23 cellular contexts compared by ENCODE assay signal in the genomic region with DNA sequence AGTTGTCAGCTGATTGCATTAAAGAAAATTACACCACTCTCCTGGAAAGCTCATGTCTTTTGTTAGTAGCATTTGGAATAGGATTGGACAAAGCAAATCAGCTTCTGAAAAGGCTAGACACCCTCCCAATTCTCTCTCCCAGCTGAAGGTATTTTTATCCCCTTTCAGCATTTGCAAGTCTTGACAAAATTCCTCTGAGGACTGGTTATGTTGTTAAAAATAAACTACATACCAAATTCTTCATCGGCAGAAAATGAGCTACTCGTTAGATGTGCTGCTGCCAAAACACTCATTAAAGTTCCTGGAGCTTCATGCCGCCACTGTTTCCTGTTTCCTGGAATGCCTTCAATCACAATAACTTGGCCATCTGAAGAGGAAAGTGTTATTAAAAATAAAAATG. TPM values are rescaled to one million over a fixed set of nuclear protein-coding genes. Genes with fewer than 3 reads are reported as not detected.
A peak's percentile ranks its signal among the peaks of the same experiment; 100 is the strongest.
DNase-seq lines count a peak whose midpoint lies in the region; TF ChIP-seq lines count a peak whose summit lies in the region.
"Had no signal": no experiment of that assay in that cellular context is flagged by ENCODE, and none has a peak within 500 bp of the region (broad histone marks: within the 10 kb centered on the region; RNA-seq: fewer than 3 reads in every experiment).

No MANE protein-coding gene starts in this region.

- H3K79me1 ChIP-seq in neuronal stem cell (ENCODE audit: low read depth, low read length) = no peaks in the 10 kb centered on the region

- no peak overlapping the region for H4K8ac ChIP-seq in neuronal stem cell (ENCODE audit: low read depth, low read length)

- H3K27ac ChIP-seq in SK-N-MC = no peak overlapping the region; the same call in 1 of the 2 replicates
- no peak overlapping the region for H3K27ac ChIP-seq in neuronal stem cell (replicated peaks; ENCODE audit: low read length)
- H3K27ac ChIP-seq: brain microvascular endothelial cell, vagina had no signal

- H2AK5ac ChIP-seq in neuronal stem cell (ENCODE audit: low read depth, low read length) = no peak overlapping the region

- H3K9me3 ChIP-seq in SK-N-MC (ENCODE audit: low read depth, low read length) (no peaks in the 10 kb centered on the region), neuronal stem cell (replicated peaks in 1 of 2; ENCODE audit: control insufficient read depth in 2 of 2, insufficient read depth in 1 of 2, low read depth in 1 of 2, low read length in 2 of 2) (peaks cover 12 to 13% of the 10 kb centered on the region in 2 donors)
- H3K9me3 ChIP-seq: HAP-1, vagina had no signal

- H3K27me3 ChIP-seq in neuronal stem cell (ENCODE audit: control insufficient read depth in 3 of 3, insufficient read depth in 3 of 3, low read depth in 1 of 3, low read length in 3 of 3) = no peaks in the 10 kb centered on the region
- H3K27me3 ChIP-seq: brain microvascular endothelial cell, vagina had no signal

- whole genome bisulfite sequencing in neuronal stem cell (ENCODE audit: extremely low coverage in 2 of 2, insufficient read length in 2 of 2, insufficient replicate concordance in 1 of 2), 2 donors = no CpG with 5 or more reads among the region's 3 CpGs

- H3K4me3 ChIP-seq in AG10803 (ENCODE audit: low read length) (no peak overlapping the region), SK-N-MC (peak overlapping the region; percentile 37; the same call in 1 of the 2 replicates), epithelial cell of esophagus (ENCODE audit: low read length) (no peak overlapping the region), neuronal stem cell (ENCODE audit: low read length in 2 of 2) (no peak overlapping the region)
- H3K4me3 ChIP-seq: HAP-1, vagina had no signal

- H3K23ac ChIP-seq in neuronal stem cell (ENCODE audit: low read depth, low read length, poor library complexity) = no peak overlapping the region

- H3K9ac ChIP-seq in SK-N-MC (ENCODE audit: insufficient read length) (no peak overlapping the region), neuronal stem cell (ENCODE audit: low read depth, low read length, poor library complexity) (no peak overlapping the region)

- H2BK12ac ChIP-seq in neuronal stem cell (ENCODE audit: low read length) = no peak overlapping the region

- H2BK120ac ChIP-seq in neuronal stem cell (ENCODE audit: low read depth, low read length) = no peak overlapping the region

- no peak overlapping the region for H2BK15ac ChIP-seq in neuronal stem cell (ENCODE audit: low read length)

- no peaks in the 10 kb centered on the region for H3K4me1 ChIP-seq in neuronal stem cell (ENCODE audit: control insufficient read depth in 2 of 2, insufficient read depth in 1 of 2, low read depth in 1 of 2, low read length in 2 of 2)
- H3K4me1 ChIP-seq: HAP-1, vagina had no signal

- H3K14ac ChIP-seq in neuronal stem cell (ENCODE audit: low read length) = no peak overlapping the region

- no peak overlapping the region for H4K91ac ChIP-seq in neuronal stem cell (ENCODE audit: low read depth, low read length, poor library complexity)

- no peak overlapping the region for H2BK5ac ChIP-seq in neuronal stem cell (ENCODE audit: low read length)

- H2AFZ ChIP-seq in neuronal stem cell (ENCODE audit: low read length) = no peak overlapping the region

- H3K4me2 ChIP-seq in neuronal stem cell (ENCODE audit: insufficient read depth, low read length, poor library complexity, severe bottlenecking) = no peak overlapping the region

- no peak overlapping the region for H3K4ac ChIP-seq in neuronal stem cell (ENCODE audit: low read length)

- TF ChIP-seq CTCF in AG10803 (conservative IDR thresholded peaks at IDR 0.05; ENCODE audit: low read length) (no peak), epithelial cell of esophagus (IDR thresholded peaks at IDR 0.05; ENCODE audit: insufficient read depth, low read depth, low read length, missing control alignments) (no peak)

- DNase-seq in AG10803 (ENCODE audit: low read depth) = peak; percentile 51
- DNase-seq in SK-N-MC (ENCODE audit: low read depth, low spot score) = peak; percentile 22
- peak; percentile 15 for DNase-seq in epithelial cell of esophagus (ENCODE audit: low read depth)
- peak; percentile 58 for DNase-seq in myocyte (ENCODE audit: low read depth)
- no peak for DNase-seq in neuronal stem cell (ENCODE audit: low spot score)
- no peak for DNase-seq in stimulated activated CD4-positive, alpha-beta T cell treated with anti-CD3 and anti-CD28 coated beads, Interleukin-2, amount 100 ng/mL, for 24 hours
- no peak for DNase-seq in RKO (ENCODE audit: low spot score)
- no peak for DNase-seq in pons (ENCODE audit: low spot score)
- DNase-seq: activated CD4-positive, alpha-beta T cell treated with anti-CD3 and anti-CD28 coated beads, Interleukin-2, amount 50 U/mL, for 48 hours; activated naive CD4-positive, alpha-beta T cell treated with anti-CD3 and anti-CD28 coated beads, Interleukin-2, amount 50 U/mL, for 16 hours; activated T-cell treated with anti-CD3 and anti-CD28 coated beads, Interleukin-2, amount 50 U/mL, for 1 hour; AML-193; brain microvascular endothelial cell; effector CD8-positive, alpha-beta T cell; hippocampal formation; MV-4-11; NCI-H2029 treated with DMSO at 0.1 percent for 48 hours; NCI-H510A treated with DMSO at 0.1 percent for 48 hours; SHP77; stimulated activated CD4-positive, alpha-beta T cell treated with anti-CD3 and anti-CD28 coated beads, Interleukin-4, amount 100 ng/mL, for 1 hour had no signal

- no peak overlapping the region for H3K18ac ChIP-seq in neuronal stem cell (ENCODE audit: low read length)

- H3K36me3 ChIP-seq in SK-N-MC (ENCODE audit: insufficient read depth, low read length) (no peaks in the 10 kb centered on the region), neuronal stem cell (replicated peaks in 1 of 2; ENCODE audit: control insufficient read depth in 2 of 2, insufficient read depth in 2 of 2, low read length in 2 of 2) (no peaks in the 10 kb centered on the region)
- H3K36me3 ChIP-seq: brain microvascular endothelial cell, HAP-1, vagina had no signal

RNA-seq across cellular contexts. Expression of a gene that starts 37.1 kb away (rescaled TPM):
- 17.2 and 17.3 TPM in 2 replicates for total RNA-seq in myocyte
- 9.2 TPM for polyA plus RNA-seq in myocyte (2012)
- polyA plus RNA-seq in neuronal stem cell (2013, experiment 1 of 2) = 16.2 TPM
- 15.9 TPM for polyA plus RNA-seq in neuronal stem cell (2013, experiment 2 of 2)

RNA-seq across cellular contexts. Expression of a gene that starts 49.4 kb away (rescaled TPM):
- 27.7 and 36.3 TPM in 2 replicates for total RNA-seq in myocyte
- polyA plus RNA-seq in myocyte (2012) = 12.9 TPM
- polyA plus RNA-seq in neuronal stem cell (2013, experiment 1 of 2) = 11.8 TPM
- 12.4 TPM for polyA plus RNA-seq in neuronal stem cell (2013, experiment 2 of 2)

RNA-seq across cellular contexts. Expression of a gene that starts 50.3 kb away (rescaled TPM):
- 2.1 and 3.3 TPM in 2 replicates for total RNA-seq in myocyte
- polyA plus RNA-seq in myocyte (2012) = 3.3 TPM
- 4.0 TPM for polyA plus RNA-seq in neuronal stem cell (2013, experiment 1 of 2)
- polyA plus RNA-seq in neuronal stem cell (2013, experiment 2 of 2) = 4.3 TPM
- polyA plus RNA-seq: IgD-negative memory B cell had no signal

Comparison
In these comparisons a context has a peak if more than half of its experiments do, and no peak if none do; other contexts are left out.
1. DNase-seq: peak in AG10803 (single experiment), SK-N-MC (single experiment), epithelial cell of esophagus (single experiment) and myocyte (single experiment); none in neuronal stem cell (single experiment), stimulated activated CD4-positive, alpha-beta T cell treated with anti-CD3 and anti-CD28 coated beads, Interleukin-2, amount 100 ng/mL, for 24 hours (0 of 2), RKO (single experiment) and pons (single experiment).